In genomic region chr1:15405106-15405850, GRCh38 we compare ENCODE assay signal across 24 cellular contexts. TPM values are rescaled to one million over a fixed set of nuclear protein-coding genes. Genes with fewer than 3 reads are reported as not detected.
DNase-seq lines count a peak whose midpoint lies in the region; ATAC-seq and TF ChIP-seq lines count a peak whose summit lies in the region.
"Had no signal": no experiment of that assay in that cellular context is flagged by ENCODE, and none has a peak within 500 bp of the region (broad histone marks: within the 10 kb centered on the region; RNA-seq: fewer than 3 reads in every experiment).

No MANE protein-coding gene starts in this region.

- H3K79me1 ChIP-seq in trophoblast cell (ENCODE audit: low read length), result peaks cover 4% of the 10 kb centered on the region

- H4K91ac ChIP-seq in trophoblast cell (ENCODE audit: low read depth, low read length), result no peak overlapping the region

- CTCF ChIA-PET in HEK293 (lab: Yijun Ruan, JAX), result interaction anchor here (0.6 to 1.3 kb wide), 3 partner anchors 82 to 423 kb away, joined by 3 read pairs; no protein-coding TSS in a partner anchor

- no peak overlapping the region for H3K14ac ChIP-seq in trophoblast cell (ENCODE audit: low read length)

- no peak overlapping the region for H2BK120ac ChIP-seq in trophoblast cell (ENCODE audit: insufficient read depth, low read length, poor library complexity)

- no peak overlapping the region for H2AK5ac ChIP-seq in trophoblast cell (ENCODE audit: low read length)

- no peak overlapping the region for H2BK12ac ChIP-seq in trophoblast cell (ENCODE audit: low read length)

- H3K36me3 ChIP-seq in HEK293 (ENCODE audit: control insufficient read depth in 2 of 2, insufficient read depth in 1 of 2, low read length in 2 of 2) (no peaks in the 10 kb centered on the region), trophoblast cell (ENCODE audit: control insufficient read depth in 1 of 2, insufficient read depth in 2 of 2, low read length in 2 of 2) (no peaks in the 10 kb centered on the region), gastroesophageal sphincter (no peaks in the 10 kb centered on the region)
- H3K36me3 ChIP-seq: SJCRH30 had no signal

- no peak overlapping the region for H4K12ac ChIP-seq in trophoblast cell (ENCODE audit: low read depth, low read length)

- peaks cover 3% of the 10 kb centered on the region; the same call in 1 of the 2 replicates for H3K4me1 ChIP-seq in HEK293 (ENCODE audit: control insufficient read depth, insufficient read depth, low read length)
- H3K4me1 ChIP-seq in trophoblast cell (ENCODE audit: control insufficient read depth in 1 of 2, insufficient read depth in 2 of 2, low read length in 2 of 2), result peaks cover under 1 to 5% of the 10 kb centered on the region in 2 experiments
- H3K4me1 ChIP-seq in gastroesophageal sphincter, result peaks cover 0 to 33% (median 16%) of the 10 kb centered on the region in 3 donors

- H3K27me3 Mint-ChIP-seq in activated T-cell treated with anti-CD3 and anti-CD28 coated beads, Interleukin-2, amount 50 U/mL, for 4 hours (ENCODE audit: low read depth), result no peaks in the 10 kb centered on the region
- H3K27me3 Mint-ChIP-seq in progenitor cell of endocrine pancreas, result peaks cover 34% of the 10 kb centered on the region

- H3K4me3 Mint-ChIP-seq in activated T-cell treated with anti-CD3 and anti-CD28 coated beads, Interleukin-2, amount 50 U/mL, for 4 hours, result peak overlapping the region; percentile 68
- no peak overlapping the region for H3K4me3 Mint-ChIP-seq in progenitor cell of endocrine pancreas (ENCODE audit: low read depth)

- no peak overlapping the region for H2AFZ ChIP-seq in trophoblast cell (ENCODE audit: insufficient read depth, low read length, poor library complexity)

- H3K9me3 ChIP-seq in HEK293 (ENCODE audit: control insufficient read depth, insufficient read depth, low read depth, low read length), result no peaks in the 10 kb centered on the region
- no peaks in the 10 kb centered on the region for H3K9me3 ChIP-seq in trophoblast cell (ENCODE audit: insufficient read depth, low read depth, low read length)
- H3K9me3 ChIP-seq in gastroesophageal sphincter, result peaks cover 0 to 1% (median 0%) of the 10 kb centered on the region in 3 donors
- H3K9me3 ChIP-seq: SJCRH30 had no signal

- no peak overlapping the region for H3K27ac ChIP-seq in HEK293 (ENCODE audit: extremely low read depth, low read depth, low read length)
- H3K27ac ChIP-seq in trophoblast cell (ENCODE audit: low read depth, low read length), result no peak overlapping the region
- H3K27ac ChIP-seq in gastroesophageal sphincter, result no peak overlapping the region
- H3K27ac ChIP-seq: KMS-11, SJCRH30 had no signal

- H3K27ac Mint-ChIP-seq in progenitor cell of endocrine pancreas, result no peak overlapping the region

- TF ChIP-seq EP300 in gastroesophageal sphincter (IDR thresholded peaks at IDR 0.05), result no peak

- DNase-seq in activated T-cell treated with anti-CD3 and anti-CD28 coated beads, Interleukin-2, amount 50 U/mL, for 4 hours, result no peak
- no peak for DNase-seq in activated T-cell treated with anti-CD3 and anti-CD28 coated beads, Interleukin-2, amount 50 U/mL, for 48 hours
- DNase-seq in islet precursor cell, result peak; percentile 76
- DNase-seq in trophoblast cell, result peak; percentile 86 to 88
- no peak for DNase-seq in NCI-H1436 treated with DMSO at 0.1 percent for 48 hours (lab: John Stamatoyannopoulos, UW)
- no peak for DNase-seq in progenitor cell of endocrine pancreas (ENCODE audit: low spot score, unreplicated experiment)
- DNase-seq: AML-193, C1 segment of cervical spinal cord, DMS53, GF-D8, NCI-H1092 treated with DMSO at 0.1 percent for 48 hours, NCI-H146, NCI-H2029, NCI-H2171, NCI-H524 treated with DMSO at 0.1 percent for 48 hours, OCI-M1, SJCRH30 had no signal

- H3K79me2 ChIP-seq in trophoblast cell (ENCODE audit: control insufficient read depth, insufficient read depth, low read length, poor library complexity), result peaks cover 1% of the 10 kb centered on the region

- H3K23ac ChIP-seq in trophoblast cell (ENCODE audit: low read length), result no peak overlapping the region

- no peak overlapping the region for H3K18ac ChIP-seq in trophoblast cell (ENCODE audit: low read length)

- H4K8ac ChIP-seq in trophoblast cell (ENCODE audit: low read depth, low read length), result no peak overlapping the region

- H3K27me3 ChIP-seq in trophoblast cell (ENCODE audit: insufficient read depth, low read length), result no peaks in the 10 kb centered on the region
- no peaks in the 10 kb centered on the region for H3K27me3 ChIP-seq in gastroesophageal sphincter
- H3K27me3 ChIP-seq: SJCRH30 had no signal

- no peak overlapping the region for H3K4me3 ChIP-seq in HEK293 (ENCODE audit: low read depth, low read length)
- H3K4me3 ChIP-seq in trophoblast cell (ENCODE audit: low read depth, low read length), result no peak overlapping the region
- H3K4me3 ChIP-seq in gastroesophageal sphincter, result no peak overlapping the region
- H3K4me3 ChIP-seq: SJCRH30 had no signal

- no CpG with 5 or more reads among the region's 9 CpGs for WGBS in trophoblast cell (ENCODE audit: extremely low coverage, insufficient coverage, insufficient read length)
- 93 to 98% methylated on average over 3 to 5 of the region's 9 CpGs for WGBS in gastroesophageal sphincter (ENCODE audit: low coverage in 1 of 2), 2 donors

- H2BK5ac ChIP-seq in trophoblast cell (ENCODE audit: low read depth, low read length, poor library complexity), result no peak overlapping the region

- no peak for TF ChIP-seq POLR2A in gastroesophageal sphincter (IDR thresholded peaks at IDR 0.05)

- no peak overlapping the region for H3K4ac ChIP-seq in trophoblast cell (ENCODE audit: low read depth, low read length)

- ATAC-seq in activated T-cell treated with anti-CD3 and anti-CD28 coated beads, Interleukin-2, amount 50 U/mL, for 4 hours, result no peak
- no peak for ATAC-seq in gastroesophageal sphincter
- ATAC-seq: HCT116 had no signal

- POLR2A ChIA-PET in HEK293 (lab: Yijun Ruan, JAX), result no interaction called here

- TF ChIP-seq CTCF in HEK293 (tag by site-specific recombination; IDR thresholded peaks at IDR 0.05) (no peak), gastroesophageal sphincter (IDR thresholded peaks at IDR 0.05) (no peak), progenitor cell of endocrine pancreas (IDR thresholded peaks at IDR 0.05; ENCODE audit: unreplicated experiment) (no peak)

- H3K4me2 ChIP-seq in trophoblast cell (ENCODE audit: low read length), result no peak overlapping the region
- H3K4me2 ChIP-seq: KMS-11 had no signal

- H3K4me1 Mint-ChIP-seq in activated T-cell treated with anti-CD3 and anti-CD28 coated beads, Interleukin-2, amount 50 U/mL, for 4 hours (ENCODE audit: low read depth), result peaks cover 16% of the 10 kb centered on the region
- H3K4me1 Mint-ChIP-seq in progenitor cell of endocrine pancreas (ENCODE audit: low read depth), result peaks cover 3% of the 10 kb centered on the region

- no peaks in the 10 kb centered on the region for H3K36me3 Mint-ChIP-seq in activated T-cell treated with anti-CD3 and anti-CD28 coated beads, Interleukin-2, amount 50 U/mL, for 4 hours (ENCODE audit: insufficient read depth)
- no peaks in the 10 kb centered on the region for H3K36me3 Mint-ChIP-seq in progenitor cell of endocrine pancreas (ENCODE audit: insufficient read depth)

- H3K9ac ChIP-seq in trophoblast cell (ENCODE audit: low read length), result no peak overlapping the region
- H3K9ac ChIP-seq: KMS-11 had no signal

- H3K9me3 Mint-ChIP-seq in activated T-cell treated with anti-CD3 and anti-CD28 coated beads, Interleukin-2, amount 50 U/mL, for 4 hours, result no peaks in the 10 kb centered on the region
- H3K9me3 Mint-ChIP-seq in progenitor cell of endocrine pancreas (ENCODE audit: low read depth), result no peaks in the 10 kb centered on the region

TF ChIP-seq in HEK293, 187 proteins besides CTCF, POLR2A, EP300 and RAD21:
- no peak for TF ChIP-seq ZNF560 (tag by site-specific recombination; IDR thresholded peaks at IDR 0.05; ENCODE audit: borderline replicate concordance)
- TF ChIP-seq GLIS1 (tag by site-specific recombination; IDR thresholded peaks at IDR 0.05), result peak; percentile 56
- no peak for TF ChIP-seq ZNF501 (tag by site-specific recombination; IDR thresholded peaks at IDR 0.05)

RNA-seq across cellular contexts. Expression of gene EFHD2, which starts 4.4 kb away (rescaled TPM):
- 10 to 100 TPM; 79.5 to 81.7 (median 80.0) TPM for total RNA-seq in activated T-cell treated with anti-CD3 and anti-CD28 coated beads, Interleukin-2, amount 50 U/mL, for 4 hours
- 29.1 and 29.8 TPM in 2 replicates for polyA plus RNA-seq in trophoblast cell (2013)
- total RNA-seq in gastroesophageal sphincter (10 to 100 TPM; 26.3 to 60.7 (median 53.7) TPM), progenitor cell of endocrine pancreas (17.8 and 19.4 TPM in 2 replicates)

RNA-seq across cellular contexts. Expression of gene CTRC, which starts 33.0 kb away (rescaled TPM):
- 1 to 10 TPM; 1.4 to 2.6 (median 1.5) TPM for total RNA-seq in activated T-cell treated with anti-CD3 and anti-CD28 coated beads, Interleukin-2, amount 50 U/mL, for 4 hours
- 0.14 and 0.15 TPM in 2 replicates for polyA plus RNA-seq in trophoblast cell (2013)
- total RNA-seq in gastroesophageal sphincter (not detected), progenitor cell of endocrine pancreas (0.57 and 0.87 TPM in 2 replicates)
- total RNA-seq: A172 had no signal
- polyA plus RNA-seq: AG04450, H1 had no signal

RNA-seq across cellular contexts. Expression of gene CELA2A, which starts 51.3 kb away (rescaled TPM):
- under 1 TPM; 0.52 to 0.83 (median 0.53) TPM for total RNA-seq in activated T-cell treated with anti-CD3 and anti-CD28 coated beads, Interleukin-2, amount 50 U/mL, for 4 hours
- not detected in 2 replicates for polyA plus RNA-seq in trophoblast cell (2013)
- not detected for total RNA-seq in gastroesophageal sphincter
- not detected in 2 replicates for total RNA-seq in progenitor cell of endocrine pancreas
- total RNA-seq: A172, H1 had no signal
- polyA plus RNA-seq: AG04450, H1 had no signal

Comparison
In these comparisons a context has a peak if more than half of its experiments do, and no peak if none do; other contexts are left out.
1. DNase-seq: peak in islet precursor cell (single experiment) and trophoblast cell (2 of 2); none in activated T-cell treated with anti-CD3 and anti-CD28 coated beads, Interleukin-2, amount 50 U/mL, for 4 hours (single experiment), activated T-cell treated with anti-CD3 and anti-CD28 coated beads, Interleukin-2, amount 50 U/mL, for 48 hours (0 of 2), NCI-H1436 treated with DMSO at 0.1 percent for 48 hours (single experiment) and progenitor cell of endocrine pancreas (single experiment).